Comparison of ENCODE assay signal across 24 cellular contexts in genomic region chr10:76010703-76011102, GRCh38.
"Had no signal": no experiment of that assay in that cellular context is flagged by ENCODE, and none has a peak within 500 bp of the region (broad histone marks: within the 10 kb centered on the region; RNA-seq: fewer than 3 reads in every experiment).

No MANE protein-coding gene starts in this region.

- H3K27me3 Mint-ChIP-seq: activated CD4-positive, alpha-beta memory T cell treated with anti-CD3 and anti-CD28 coated beads, Interleukin-2, amount 10 ng/mL, durations not matched to agents 7 days and 5 days; activated CD4-positive, alpha-beta T cell treated with anti-CD3 and anti-CD28 coated beads, Interleukin-2, amount 10 ng/mL, durations not matched to agents 24 days and 14 days; activated naive CD4-positive, alpha-beta T cell treated with anti-CD3 and anti-CD28 coated beads, Interleukin-2, amount 10 ng/mL, durations not matched to agents 7 days and 5 days; naive B cell had no signal

- H3K36me3 Mint-ChIP-seq: activated naive CD4-positive, alpha-beta T cell treated with anti-CD3 and anti-CD28 coated beads, Interleukin-2, amount 10 ng/mL, durations not matched to agents 7 days and 5 days; naive B cell had no signal

- H3K36me3 ChIP-seq: brain microvascular endothelial cell, lower lobe of right lung, pancreas, thoracic aorta, upper lobe of left lung had no signal

- H3K27me3 ChIP-seq: brain microvascular endothelial cell, pancreas, upper lobe of left lung had no signal

- H3K9me3 Mint-ChIP-seq: activated CD4-positive, alpha-beta memory T cell treated with anti-CD3 and anti-CD28 coated beads, Interleukin-2, amount 10 ng/mL, durations not matched to agents 7 days and 5 days; activated CD4-positive, alpha-beta T cell treated with anti-CD3 and anti-CD28 coated beads, Interleukin-2, amount 10 ng/mL, durations not matched to agents 24 days and 14 days; activated naive CD4-positive, alpha-beta T cell treated with anti-CD3 and anti-CD28 coated beads, Interleukin-2, amount 10 ng/mL, durations not matched to agents 7 days and 5 days; activated T-cell treated with anti-CD3 and anti-CD28 coated beads, Interleukin-2, amount 50 U/mL, for 72 hours had no signal

- H3K4me1 Mint-ChIP-seq: activated CD4-positive, alpha-beta memory T cell treated with anti-CD3 and anti-CD28 coated beads, Interleukin-2, amount 10 ng/mL, durations not matched to agents 7 days and 5 days; activated CD4-positive, alpha-beta T cell treated with anti-CD3 and anti-CD28 coated beads, Interleukin-2, amount 10 ng/mL, durations not matched to agents 24 days and 14 days; activated naive CD4-positive, alpha-beta T cell treated with anti-CD3 and anti-CD28 coated beads, Interleukin-2, amount 10 ng/mL, durations not matched to agents 7 days and 5 days; naive B cell; T-helper 17 cell had no signal

- H3K4me1 ChIP-seq: foreskin keratinocyte, lower lobe of right lung, pancreas, upper lobe of left lung had no signal

- H3K9me3 ChIP-seq: lower lobe of right lung, mucosa of descending colon, pancreas, thoracic aorta, upper lobe of left lung had no signal

- H3K27ac ChIP-seq: brain microvascular endothelial cell, foreskin keratinocyte, lower lobe of right lung, pancreas, skin epidermis, thoracic aorta, upper lobe of left lung had no signal

- H3K27ac Mint-ChIP-seq: activated CD4-positive, alpha-beta memory T cell treated with anti-CD3 and anti-CD28 coated beads, Interleukin-2, amount 10 ng/mL, durations not matched to agents 7 days and 5 days; activated CD4-positive, alpha-beta T cell treated with anti-CD3 and anti-CD28 coated beads, Interleukin-2, amount 10 ng/mL, durations not matched to agents 24 days and 14 days; activated naive CD4-positive, alpha-beta T cell treated with anti-CD3 and anti-CD28 coated beads, Interleukin-2, amount 10 ng/mL, durations not matched to agents 7 days and 5 days; activated T-cell treated with anti-CD3 and anti-CD28 coated beads, Interleukin-2, amount 50 U/mL, for 72 hours; T-helper 17 cell had no signal

- H3K4me3 ChIP-seq: lower lobe of right lung, mucosa of descending colon, pancreas, skin epidermis, thoracic aorta, upper lobe of left lung had no signal

- DNase-seq: activated CD4-positive, alpha-beta memory T cell treated with anti-CD3 and anti-CD28 coated beads, Interleukin-2, amount 10 ng/mL, durations not matched to agents 7 days and 5 days; activated CD4-positive, alpha-beta T cell treated with anti-CD3 and anti-CD28 coated beads, Interleukin-2, amount 10 ng/mL, durations not matched to agents 24 days and 14 days; activated effector memory CD4-positive, alpha-beta T cell treated with anti-CD3 and anti-CD28 coated beads, Interleukin-2, amount 50 U/mL, for 16 hours; activated naive CD4-positive, alpha-beta T cell treated with anti-CD3 and anti-CD28 coated beads, Interleukin-2, amount 10 ng/mL, durations not matched to agents 7 days and 5 days; activated T-cell treated with anti-CD3 and anti-CD28 coated beads, Interleukin-2, amount 50 U/mL, for 72 hours; amygdala; brain microvascular endothelial cell; caudate nucleus; dermis blood vessel endothelial cell; effector memory CD4-positive, alpha-beta T cell; foreskin keratinocyte; lower lobe of right lung; mesendoderm; mucosa of descending colon; naive B cell; pancreas; right cardiac atrium; stimulated activated CD4-positive, alpha-beta T cell treated with anti-CD3 and anti-CD28 coated beads, Interleukin-2, amount 100 ng/mL, for 48 hours; stimulated activated naive CD4-positive, alpha-beta T cell; SW 1271; T-helper 17 cell; upper lobe of left lung had no signal

- H3K4me3 Mint-ChIP-seq: activated CD4-positive, alpha-beta memory T cell treated with anti-CD3 and anti-CD28 coated beads, Interleukin-2, amount 10 ng/mL, durations not matched to agents 7 days and 5 days; activated CD4-positive, alpha-beta T cell treated with anti-CD3 and anti-CD28 coated beads, Interleukin-2, amount 10 ng/mL, durations not matched to agents 24 days and 14 days; activated naive CD4-positive, alpha-beta T cell treated with anti-CD3 and anti-CD28 coated beads, Interleukin-2, amount 10 ng/mL, durations not matched to agents 7 days and 5 days; activated T-cell treated with anti-CD3 and anti-CD28 coated beads, Interleukin-2, amount 50 U/mL, for 72 hours; T-helper 17 cell had no signal
